8 cellular contexts compared by ENCODE assay signal in the genomic region with DNA sequence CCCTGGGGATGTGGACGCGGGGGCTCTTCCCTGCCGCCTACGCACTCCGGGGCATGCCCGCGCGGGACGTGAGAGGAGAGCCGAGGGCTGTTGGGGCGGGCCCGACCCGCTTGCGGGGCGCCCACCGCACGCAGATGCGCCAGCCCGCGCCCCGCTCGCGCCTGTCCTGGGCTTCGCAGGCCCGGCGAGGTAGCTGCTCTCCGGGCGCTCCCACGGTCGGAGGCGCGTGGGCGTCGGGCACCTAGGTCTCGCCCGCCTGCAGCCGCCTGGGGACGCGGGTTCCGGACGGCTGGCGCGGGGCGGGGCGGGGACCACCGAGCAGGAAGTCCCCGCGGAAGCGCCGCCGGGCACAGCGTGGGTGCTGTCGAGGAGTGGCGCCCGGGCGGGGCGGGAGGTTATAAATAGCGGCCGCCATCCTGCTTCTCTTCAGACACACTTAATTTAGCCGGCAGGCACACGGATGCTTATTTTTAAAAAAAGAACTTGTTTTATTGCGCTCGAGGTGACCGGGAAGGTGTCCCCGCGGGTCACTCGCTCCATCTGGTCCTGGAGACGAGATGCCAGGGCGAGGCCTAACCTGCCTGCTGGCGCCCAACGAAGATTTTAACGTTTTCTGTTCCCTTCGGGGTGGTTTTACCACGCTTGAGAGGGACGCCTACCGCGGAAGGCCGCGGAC. TPM values are rescaled to one million over a fixed set of nuclear protein-coding genes. Genes with fewer than 3 reads are reported as not detected.
DNase-seq lines count a peak whose midpoint lies in the region; ATAC-seq and TF ChIP-seq lines count a peak whose summit lies in the region.

No MANE protein-coding gene starts in this region.

- peaks cover 18% of the 10 kb centered on the region for H3K4me1 Mint-ChIP-seq in activated CD4-positive, alpha-beta T cell treated with anti-CD3 and anti-CD28 coated beads, Interleukin-2, amount 10 ng/mL, durations not matched to agents 24 days and 14 days

- peaks cover 59% of the 10 kb centered on the region for H3K27me3 Mint-ChIP-seq in activated CD4-positive, alpha-beta T cell treated with anti-CD3 and anti-CD28 coated beads, Interleukin-2, amount 10 ng/mL, durations not matched to agents 24 days and 14 days

- in situ Hi-C loops in G401 (cut with HindIII; ENCODE audit: low sequenced_read_pairs): no loop called here

- H3K27ac ChIP-seq in prostate gland: no peak overlapping the region

- 10% methylated on average over 73 of the region's 79 CpGs for WGBS in prostate gland

- peak overlapping the region; percentile 79 for H3K4me3 Mint-ChIP-seq in activated CD4-positive, alpha-beta T cell treated with anti-CD3 and anti-CD28 coated beads, Interleukin-2, amount 10 ng/mL, durations not matched to agents 24 days and 14 days

- no peak overlapping the region for H3K27ac Mint-ChIP-seq in activated CD4-positive, alpha-beta T cell treated with anti-CD3 and anti-CD28 coated beads, Interleukin-2, amount 10 ng/mL, durations not matched to agents 24 days and 14 days

- H3K4me1 ChIP-seq in prostate gland (replicated peaks): no peaks in the 10 kb centered on the region

- no peak for TF ChIP-seq CTCF in prostate gland (IDR thresholded peaks at IDR 0.05)

- H3K4me3 ChIP-seq in prostate gland: peak overlapping the region; percentile 11 to 33

- no peak for TF ChIP-seq POLR2A in prostate gland (IDR thresholded peaks at IDR 0.05)

- peaks cover 1% of the 10 kb centered on the region for H3K36me3 Mint-ChIP-seq in activated CD4-positive, alpha-beta T cell treated with anti-CD3 and anti-CD28 coated beads, Interleukin-2, amount 10 ng/mL, durations not matched to agents 24 days and 14 days (ENCODE audit: low read depth)

- H3K9me3 Mint-ChIP-seq in activated CD4-positive, alpha-beta T cell treated with anti-CD3 and anti-CD28 coated beads, Interleukin-2, amount 10 ng/mL, durations not matched to agents 24 days and 14 days: no peaks in the 10 kb centered on the region

- no peaks in the 10 kb centered on the region for H3K36me3 ChIP-seq in prostate gland

- H3K9me3 ChIP-seq in prostate gland: no peaks in the 10 kb centered on the region

- ATAC-seq in HG03139 (IDR thresholded peaks at IDR 0.05; ENCODE audit: unreplicated experiment) (peak; percentile 44), esophagus mucosa (peak; percentile 42)

- DNase-seq in NOMO-1 treated with DMSO at 0.1 percent for 48 hours (lab: John Stamatoyannopoulos, UW; ENCODE audit: unreplicated experiment): peak; percentile 31
- no peak for DNase-seq in NOMO-1 treated with dmso at 0.1 percent for 144 hours (lab: John Stamatoyannopoulos, UW; ENCODE audit: unreplicated experiment)
- DNase-seq in activated CD4-positive, alpha-beta T cell treated with anti-CD3 and anti-CD28 coated beads, Interleukin-2, amount 10 ng/mL, durations not matched to agents 24 days and 14 days: peak; percentile 83
- no peak for DNase-seq in prostate gland (ENCODE audit: low spot score)
- DNase-seq in G401 (ENCODE audit: low spot score): no peak
- DNase-seq in HPDE6-E6E7 (ENCODE audit: extremely low spot score): no peak

- intact Hi-C loops in activated CD4-positive, alpha-beta T cell treated with anti-CD3 and anti-CD28 coated beads, Interleukin-2, amount 10 ng/mL, durations not matched to agents 24 days and 14 days (cut with micrococcal nuclease): loop anchor here (5.0 kb wide), 1 partner anchor 69 kb away; no protein-coding TSS in a partner anchor
- intact Hi-C loops in prostate gland (cut with DNase I): loop anchor here (5.0 to 10.0 kb wide), 2 partner anchors 34 to 177 kb away; no protein-coding TSS in a partner anchor

- H3K27me3 ChIP-seq in prostate gland (replicated peaks; ENCODE audit: insufficient read depth): peaks cover 10% of the 10 kb centered on the region

RNA-seq across cellular contexts. Expression of a gene that starts 0.6 kb away (rescaled TPM):
- total RNA-seq in activated CD4-positive, alpha-beta T cell treated with anti-CD3 and anti-CD28 coated beads, Interleukin-2, amount 10 ng/mL, durations not matched to agents 24 days and 14 days: 0.02 TPM in 1 of 2 replicates, not detected in the other
- total RNA-seq in esophagus mucosa (1.5 TPM), prostate gland (1 to 10 TPM in 1 of 2 donors, under 1 TPM in 1; 0.59 to 5.2 TPM)
- total RNA-seq in G401 (2014; rRNA removed; shearing (Covaris generic)): 2.8 and 3.6 TPM in 2 replicates

RNA-seq across cellular contexts. Expression of a gene that starts 31.3 kb away (rescaled TPM):
- 3.3 and 3.6 TPM in 2 replicates for total RNA-seq in activated CD4-positive, alpha-beta T cell treated with anti-CD3 and anti-CD28 coated beads, Interleukin-2, amount 10 ng/mL, durations not matched to agents 24 days and 14 days
- 1,565 TPM for total RNA-seq in esophagus mucosa
- 1 to 10 TPM; 1.5 to 3.8 TPM for total RNA-seq in prostate gland
- total RNA-seq in G401 (2014; rRNA removed; shearing (Covaris generic)): not detected in 2 replicates

Comparison
In these comparisons a context has a peak if more than half of its experiments do, and no peak if none do; other contexts are left out.
1. DNase-seq: peak in NOMO-1 treated with DMSO at 0.1 percent for 48 hours (single experiment) and activated CD4-positive, alpha-beta T cell treated with anti-CD3 and anti-CD28 coated beads, Interleukin-2, amount 10 ng/mL, durations not matched to agents 24 days and 14 days (single experiment); none in NOMO-1 treated with dmso at 0.1 percent for 144 hours (single experiment), prostate gland (single experiment), G401 (single experiment) and HPDE6-E6E7 (single experiment).
2. RNA of a gene that starts 31.3 kb away (total RNA-seq): 1,565 TPM in esophagus mucosa (single experiment); 1.5 to 3.8 TPM in prostate gland, 3.3 to 3.6 TPM in activated CD4-positive, alpha-beta T cell treated with anti-CD3 and anti-CD28 coated beads, Interleukin-2, amount 10 ng/mL, durations not matched to agents 24 days and 14 days and not detected in G401; every median in the first group is over 100 times any median in the second.